Comparison of ENCODE assay signal across 8 cellular contexts in the genomic region with DNA sequence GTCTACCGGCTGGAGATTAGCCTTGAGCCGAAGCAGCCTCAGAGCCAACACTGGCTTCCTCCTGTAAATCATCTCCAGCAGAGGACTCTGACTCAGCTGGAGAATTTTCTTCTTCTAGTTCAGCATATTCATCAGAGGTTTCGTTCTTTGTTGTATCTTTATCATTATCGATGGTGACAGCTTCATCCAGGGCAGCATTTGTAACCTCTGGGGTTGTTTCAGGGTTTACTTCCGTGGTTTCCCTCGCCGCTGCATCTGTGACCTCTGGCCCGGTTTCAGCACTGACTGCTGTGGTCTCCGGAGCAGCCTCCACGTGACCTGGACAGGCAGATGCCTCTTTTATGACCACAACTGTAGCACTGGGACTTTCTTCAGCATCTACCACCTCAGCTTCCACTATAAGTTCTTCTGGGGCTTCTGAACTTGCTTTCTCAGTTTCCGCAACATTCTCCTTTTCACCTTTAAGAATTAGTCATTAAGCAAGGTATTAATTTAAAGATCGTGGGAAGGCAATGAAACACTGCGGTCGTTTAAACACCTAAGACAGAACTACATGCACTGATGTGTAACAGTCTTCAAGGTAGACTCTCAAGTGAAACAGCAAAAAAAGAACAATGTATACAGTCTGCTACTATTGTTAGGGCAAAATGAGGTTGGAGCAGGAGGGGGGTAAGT. TPM values are rescaled to one million over a fixed set of nuclear protein-coding genes. Genes with fewer than 3 reads are reported as not detected.
DNase-seq lines count a peak whose midpoint lies in the region; ATAC-seq and TF ChIP-seq lines count a peak whose summit lies in the region.

No MANE protein-coding gene starts in this region.

- TF ChIP-seq POLR2A in GM18505 (IDR thresholded peaks at IDR 0.05; ENCODE audit: borderline replicate concordance, extremely low read depth, insufficient read depth, insufficient read length) = no peak

- intact Hi-C loops in activated CD8-positive, alpha-beta T cell treated with anti-CD3 and anti-CD28 coated beads for 36 hours (cut with micrococcal nuclease) = no loop called here

- TF ChIP-seq CTCF in activated CD8-positive, alpha-beta T cell treated with anti-CD3 and anti-CD28 coated beads for 36 hours (IDR thresholded peaks at IDR 0.05) = no peak

- H3K9me3 Mint-ChIP-seq in activated CD8-positive, alpha-beta T cell treated with anti-CD3 and anti-CD28 coated beads for 36 hours = no peaks in the 10 kb centered on the region

- H3K36me3 Mint-ChIP-seq in activated CD8-positive, alpha-beta T cell treated with anti-CD3 and anti-CD28 coated beads for 36 hours (ENCODE audit: low read depth) = no peaks in the 10 kb centered on the region

- CTCF ChIA-PET in activated CD8-positive, alpha-beta T cell treated with anti-CD3 and anti-CD28 coated beads for 36 hours (lab: Charles Lee) = interaction anchor here (0.9 to 2.8 kb wide), 7 partner anchors 8 to 236 kb away, joined by 3 to 15 read pairs (median 5); a partner anchor contains a TSS

- peak overlapping the region; percentile 62 for H3K27ac Mint-ChIP-seq in activated CD8-positive, alpha-beta T cell treated with anti-CD3 and anti-CD28 coated beads for 36 hours

- peak overlapping the region; percentile 31 for H3K4me3 Mint-ChIP-seq in activated CD8-positive, alpha-beta T cell treated with anti-CD3 and anti-CD28 coated beads for 36 hours

- DNase-seq in NCI-H510A (lab: John Stamatoyannopoulos, UW) (peak; percentile 1), midbrain (lab: John Stamatoyannopoulos, UW) (peak; percentile 17), NCI-H748 (lab: John Stamatoyannopoulos, UW; ENCODE audit: unreplicated experiment) (no peak)
- DNase-seq in activated CD8-positive, alpha-beta T cell treated with anti-CD3 and anti-CD28 coated beads for 36 hours = peak; percentile 96
- DNase-seq in effector CD8-positive, alpha-beta T cell (lab: John Stamatoyannopoulos, UW) = peak; percentile 2
- DNase-seq in stimulated activated CD8-positive, alpha-beta memory T cell treated with anti-CD3 and anti-CD28 coated beads, Interleukin-4, amount 100 ng/mL, for 4 hours (ENCODE audit: low read depth in 2 of 2, low spot score in 1 of 2) = peak; percentile 17 to 44

- POLR2A ChIA-PET in activated CD8-positive, alpha-beta T cell treated with anti-CD3 and anti-CD28 coated beads for 36 hours (lab: Charles Lee) = interaction anchor here (1.0 to 2.1 kb wide), 5 partner anchors 10 to 91 kb away, joined by 3 to 11 read pairs (median 6); a partner anchor contains a TSS

- H3K27me3 Mint-ChIP-seq in activated CD8-positive, alpha-beta T cell treated with anti-CD3 and anti-CD28 coated beads for 36 hours = no peaks in the 10 kb centered on the region

- H3K4me1 Mint-ChIP-seq in activated CD8-positive, alpha-beta T cell treated with anti-CD3 and anti-CD28 coated beads for 36 hours (ENCODE audit: low read depth) = peaks cover 22% of the 10 kb centered on the region

- peak; percentile 96 for ATAC-seq in GM18505 (IDR thresholded peaks at IDR 0.05; ENCODE audit: unreplicated experiment)
- peak; percentile 99 for ATAC-seq in HG02798 (IDR thresholded peaks at IDR 0.05; ENCODE audit: poor library complexity, unreplicated experiment)
- peak; percentile 97 for ATAC-seq in activated CD8-positive, alpha-beta T cell treated with anti-CD3 and anti-CD28 coated beads for 36 hours

RNA-seq across cellular contexts. Expression of a gene that starts 13.3 kb away (rescaled TPM):
- total RNA-seq in activated CD8-positive, alpha-beta T cell treated with anti-CD3 and anti-CD28 coated beads for 36 hours = under 1 TPM; 0.22 to 0.32 TPM

RNA-seq across cellular contexts. Expression of a gene that starts 34.6 kb away (rescaled TPM):
- total RNA-seq in activated CD8-positive, alpha-beta T cell treated with anti-CD3 and anti-CD28 coated beads for 36 hours = 100 to 1,000 TPM; 113 to 114 TPM

RNA-seq across cellular contexts. Expression of a gene that starts 35.6 kb away (rescaled TPM):
- 10 to 100 TPM; 56.2 to 60.6 TPM for total RNA-seq in activated CD8-positive, alpha-beta T cell treated with anti-CD3 and anti-CD28 coated beads for 36 hours
